Comparison of ENCODE assay signal across 38 cellular contexts in genomic region chr1:202187697-202188407, GRCh38. TPM values are rescaled to one million over a fixed set of nuclear protein-coding genes. Genes with fewer than 3 reads are reported as not detected.
"Had no signal": no experiment of that assay in that cellular context is flagged by ENCODE, and none has a peak within 500 bp of the region (broad histone marks: within the 10 kb centered on the region; RNA-seq: fewer than 3 reads in every experiment).

No MANE protein-coding gene starts in this region.

- H3K9me3 Mint-ChIP-seq: activated B cell treated with CpG ODN at 0.5 μM for 24 hours; activated CD8-positive, alpha-beta T cell treated with anti-CD3 and anti-CD28 coated beads for 36 hours; activated T-cell treated with anti-CD3 and anti-CD28 coated beads, Interleukin-2, amount 50 U/mL, for 4 hours; activated T-helper 17 cell treated with anti-CD3 and anti-CD28 coated beads, Interleukin-2, amount 50 U/mL, for 72 hours; central memory CD8-positive, alpha-beta T cell; dendritic cell treated with granulocyte-macrophage colony-stimulating factor and Interleukin-4, amounts not matched to agents 40 ng/mL and 50 ng/mL, for 4 days; effector memory CD8-positive, alpha-beta T cell; T-helper 2 cell treated with Interferon-gamma antibody and Interleukin-4, amounts not matched to agents 5 μg/mL and 100 μg/mL, for 36 hours had no signal

- H3K4me3 Mint-ChIP-seq: activated B cell treated with CpG ODN at 0.5 μM for 24 hours; activated CD8-positive, alpha-beta T cell treated with anti-CD3 and anti-CD28 coated beads for 36 hours; activated naive CD8-positive, alpha-beta T cell; activated T-cell treated with anti-CD3 and anti-CD28 coated beads, Interleukin-2, amount 50 U/mL, for 4 hours; activated T-helper 17 cell treated with anti-CD3 and anti-CD28 coated beads, Interleukin-2, amount 50 U/mL, for 72 hours; central memory CD8-positive, alpha-beta T cell; dendritic cell treated with granulocyte-macrophage colony-stimulating factor and Interleukin-4, amounts not matched to agents 40 ng/mL and 50 ng/mL, for 4 days; effector memory CD8-positive, alpha-beta T cell; T-helper 17 cell; T-helper 2 cell treated with Interferon-gamma antibody and Interleukin-4, amounts not matched to agents 5 μg/mL and 100 μg/mL, for 36 hours had no signal

- H3K4me3 ChIP-seq: coronary artery, dorsolateral prefrontal cortex, esophagus squamous epithelium, gastroesophageal sphincter, heart right ventricle had no signal

- H3K27me3 Mint-ChIP-seq: activated CD8-positive, alpha-beta T cell treated with anti-CD3 and anti-CD28 coated beads for 36 hours; central memory CD8-positive, alpha-beta T cell had no signal

- FAIRE-seq: astrocyte, bronchial epithelial cell, endometrium had no signal

- H3K36me3 ChIP-seq: brain microvascular endothelial cell, esophagus squamous epithelium, gastroesophageal sphincter, heart right ventricle, WERI-Rb-1 had no signal

- H3K27ac ChIP-seq: brain microvascular endothelial cell, coronary artery, dorsolateral prefrontal cortex, epithelial cell of prostate, esophagus squamous epithelium, gastroesophageal sphincter, heart right ventricle, WERI-Rb-1 had no signal

- ATAC-seq: activated CD4-positive, CD25-positive, alpha-beta regulatory T cell treated with anti-CD3 and anti-CD28 coated beads, Interleukin-2, amount 50 U/mL, for 24 hours; activated CD8-positive, alpha-beta T cell treated with anti-CD3 and anti-CD28 coated beads for 36 hours; activated T-cell treated with anti-CD3 and anti-CD28 coated beads, Interleukin-2, amount 50 U/mL, for 4 hours; activated T-helper 17 cell treated with anti-CD3 and anti-CD28 coated beads, Interleukin-2, amount 50 U/mL, for 72 hours; effector memory CD8-positive, alpha-beta T cell; gastroesophageal sphincter had no signal

- H3K36me3 Mint-ChIP-seq: activated naive CD8-positive, alpha-beta T cell had no signal

- H3K9me3 ChIP-seq: esophagus squamous epithelium, gastroesophageal sphincter, heart right ventricle had no signal

- H3K27ac Mint-ChIP-seq: activated B cell treated with CpG ODN at 0.5 μM for 24 hours; activated CD8-positive, alpha-beta T cell treated with anti-CD3 and anti-CD28 coated beads for 36 hours; activated naive CD8-positive, alpha-beta T cell; activated T-helper 17 cell treated with anti-CD3 and anti-CD28 coated beads, Interleukin-2, amount 50 U/mL, for 72 hours; dendritic cell treated with granulocyte-macrophage colony-stimulating factor and Interleukin-4, amounts not matched to agents 40 ng/mL and 50 ng/mL, for 4 days; T-helper 17 cell; T-helper 2 cell treated with Interferon-gamma antibody and Interleukin-4, amounts not matched to agents 5 μg/mL and 100 μg/mL, for 36 hours had no signal

- DNase-seq: activated B cell treated with CpG ODN at 0.5 μM for 24 hours; activated CD4-positive, alpha-beta T cell treated with anti-CD3 and anti-CD28 coated beads for 48 hours; activated CD4-positive, alpha-beta T cell treated with anti-CD3 and anti-CD28 coated beads, Interleukin-2, amount 50 U/mL, for 1 hour; activated CD4-positive, alpha-beta T cell treated with anti-CD3 and anti-CD28 coated beads, Interleukin-2, amount 50 U/mL, for 48 hours; activated CD8-positive, alpha-beta memory T cell treated with anti-CD3 and anti-CD28 coated beads for 24 hours; activated CD8-positive, alpha-beta T cell treated with anti-CD3 and anti-CD28 coated beads for 36 hours; activated effector memory CD4-positive, alpha-beta T cell treated with Interleukin-2 at 50 U/mL for 16 hours; activated gamma-delta T cell treated with Interleukin-2 at 50 U/mL for 16 hours; activated naive CD4-positive, alpha-beta T cell treated with anti-CD3 and anti-CD28 coated beads, Interleukin-2, amount 50 U/mL, for 16 hours; activated naive CD4-positive, alpha-beta T cell treated with Interleukin-2 at 50 U/mL for 16 hours; activated T-cell treated with anti-CD3 and anti-CD28 coated beads, Interleukin-2, amount 50 U/mL, for 4 hours; amniotic stem cell; brain microvascular endothelial cell; dorsolateral prefrontal cortex; effector CD4-positive, alpha-beta T cell; effector memory CD8-positive, alpha-beta T cell; esophagus squamous epithelium; foreskin melanocyte; heart right ventricle; T-helper 17 cell; T1000; WERI-Rb-1 had no signal

RNA-seq across cellular contexts. Expression of gene LGR6, which starts 5.7 kb away (rescaled TPM):
- total RNA-seq: activated B cell treated with CpG ODN at 0.5 μM for 24 hours, bronchial epithelial cell, endothelial cell of umbilical vein, fibroblast of lung, fibroblast of villous mesenchyme, glomerular endothelial cell had no signal
- polyA plus RNA-seq: endothelial cell of umbilical vein had no signal

RNA-seq across cellular contexts. Expression of gene PTPN7, which starts 27.4 kb away (rescaled TPM):
- total RNA-seq: bronchial epithelial cell, fibroblast of lung, fibroblast of villous mesenchyme had no signal
- polyA plus RNA-seq: fibroblast of lung had no signal
